ENCODE assay signal across 8 cellular contexts in the genomic region with DNA sequence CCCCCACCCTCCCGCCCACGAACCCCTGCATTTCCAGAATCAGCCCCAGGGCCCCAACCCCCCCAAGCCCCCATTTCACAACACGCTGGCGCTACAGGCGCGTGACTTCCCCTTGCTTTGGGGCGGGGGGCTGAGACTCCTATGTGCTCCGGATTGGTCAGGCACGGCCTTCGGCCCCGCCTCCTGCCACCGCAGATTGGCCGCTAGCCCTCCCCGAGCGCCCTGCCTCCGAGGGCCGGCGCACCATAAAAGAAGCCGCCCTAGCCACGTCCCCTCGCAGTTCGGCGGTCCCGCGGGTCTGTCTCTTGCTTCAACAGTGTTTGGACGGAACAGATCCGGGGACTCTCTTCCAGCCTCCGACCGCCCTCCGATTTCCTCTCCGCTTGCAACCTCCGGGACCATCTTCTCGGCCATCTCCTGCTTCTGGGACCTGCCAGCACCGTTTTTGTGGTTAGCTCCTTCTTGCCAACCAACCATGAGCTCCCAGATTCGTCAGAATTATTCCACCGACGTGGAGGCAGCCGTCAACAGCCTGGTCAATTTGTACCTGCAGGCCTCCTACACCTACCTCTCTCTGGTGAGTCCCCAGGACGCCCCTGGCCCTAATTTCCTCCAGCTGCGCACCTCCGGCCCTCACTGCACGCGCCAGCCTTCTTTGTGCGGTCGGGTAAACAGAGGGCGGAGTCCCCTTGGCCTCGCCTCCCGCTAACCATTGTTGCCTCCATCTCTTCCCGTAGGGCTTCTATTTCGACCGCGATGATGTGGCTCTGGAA. TPM values are rescaled to one million over a fixed set of nuclear protein-coding genes. Genes with fewer than 3 reads are reported as not detected.
DNase-seq lines count a peak whose midpoint lies in the region; ATAC-seq and TF ChIP-seq lines count a peak whose summit lies in the region.

FTL (plus strand) TSS at position 277 of the 773 bp plus-strand sequence; CDS start at position 476, 199 bp downstream.

- peaks cover 19% of the 10 kb centered on the region for H3K4me1 ChIP-seq in fibroblast of lung (ENCODE audit: control insufficient read depth, extremely low read depth, insufficient read depth, low read length)

- no peak within 1 kb of the TSS for H2AFZ ChIP-seq in fibroblast of lung (ENCODE audit: low read length)

- peak; percentile 66 to 91 (median 81) for ATAC-seq in natural killer cell

- H3K36me3 ChIP-seq in fibroblast of lung (ENCODE audit: control insufficient read depth, insufficient read depth, low read length), result peaks cover 24% of the 10 kb centered on the region

- peaks cover 51% of the 10 kb centered on the region for H3K36me3 Mint-ChIP-seq in activated T-helper 2 cell treated with anti-CD3 and anti-CD28 coated beads, Interferon-gamma antibody, Interleukin-2, Interleukin-4, amounts not matched to agents 10 μg/mL and 5 μg/mL and 100 μg/mL, durations not matched to agents 14 hours and 24 hours and 36 hours (ENCODE audit: low read depth)
- H3K36me3 Mint-ChIP-seq in natural killer cell, result no peaks in the 10 kb centered on the region

- H3K4me3 ChIP-seq in fibroblast of lung (replicated peaks in 1 of 4; ENCODE audit: control extremely low read depth in 1 of 4, insufficient read depth in 1 of 4, low read depth in 3 of 4, low read length in 4 of 4), result peak within 1 kb of the TSS; percentile 39 to 99 (median 79)

- H3K27ac ChIP-seq in fibroblast of lung (ENCODE audit: insufficient read depth, low read length), result peak within 1 kb of the TSS; percentile 80

- peaks cover 6% of the 10 kb centered on the region for H4K20me1 ChIP-seq in fibroblast of lung (ENCODE audit: control insufficient read depth, extremely low read depth, insufficient read depth, low read length)

- no peaks in the 10 kb centered on the region for H3K9me3 Mint-ChIP-seq in activated T-helper 2 cell treated with anti-CD3 and anti-CD28 coated beads, Interferon-gamma antibody, Interleukin-2, Interleukin-4, amounts not matched to agents 10 μg/mL and 5 μg/mL and 100 μg/mL, durations not matched to agents 14 hours and 24 hours and 36 hours
- no peaks in the 10 kb centered on the region for H3K9me3 Mint-ChIP-seq in natural killer cell

- TF ChIP-seq POLR2A in Raji (IDR thresholded peaks at IDR 0.05; ENCODE audit: insufficient read depth, low read depth, low read length), result peak; percentile 99

- H3K27me3 ChIP-seq in fibroblast of lung (ENCODE audit: control insufficient read depth, insufficient read depth, low read length), result no peaks in the 10 kb centered on the region

- intact Hi-C loops in activated T-helper 2 cell treated with anti-CD3 and anti-CD28 coated beads, Interferon-gamma antibody, Interleukin-2, Interleukin-4, amounts not matched to agents 10 μg/mL and 5 μg/mL and 100 μg/mL, durations not matched to agents 14 hours and 24 hours and 36 hours (cut with micrococcal nuclease), result loop anchor here (1.0 to 2.0 kb wide), 5 partner anchors 11 to 170 kb away; partner anchors contain the start of genes BAX, GYS1, NUCB1 and RUVBL2
- intact Hi-C loops in natural killer cell (cut with micrococcal nuclease), result loop anchor here (1.0 to 10.0 kb wide), 3 partner anchors 11 to 320 kb away; partner anchors contain the start of genes BAX, CA11 and NUCB1

- peak within 1 kb of the TSS; percentile 99 for H3K27ac Mint-ChIP-seq in activated T-helper 2 cell treated with anti-CD3 and anti-CD28 coated beads, Interferon-gamma antibody, Interleukin-2, Interleukin-4, amounts not matched to agents 10 μg/mL and 5 μg/mL and 100 μg/mL, durations not matched to agents 14 hours and 24 hours and 36 hours
- H3K27ac Mint-ChIP-seq in natural killer cell, result peak within 1 kb of the TSS; percentile 98 to 99

- peak within 1 kb of the TSS; percentile 85 for H3K4me2 ChIP-seq in fibroblast of lung (ENCODE audit: extremely low read depth, insufficient read depth, low read length)

- TF ChIP-seq CTCF in fibroblast of lung (conservative IDR thresholded peaks at IDR 0.05 in 1 of 2, IDR thresholded peaks at IDR 0.05 in 1 of 2; ENCODE audit: low read depth in 1 of 2, low read length in 2 of 2) (no peak), natural killer cell (IDR thresholded peaks at IDR 0.05) (no peak)

- peak within 1 kb of the TSS; percentile 34 for H3K9ac ChIP-seq in fibroblast of lung (ENCODE audit: insufficient read depth, low read length)

- peaks cover 43% of the 10 kb centered on the region for H3K4me1 Mint-ChIP-seq in activated T-helper 2 cell treated with anti-CD3 and anti-CD28 coated beads, Interferon-gamma antibody, Interleukin-2, Interleukin-4, amounts not matched to agents 10 μg/mL and 5 μg/mL and 100 μg/mL, durations not matched to agents 14 hours and 24 hours and 36 hours (ENCODE audit: low read depth)
- peaks cover 51 to 63% of the 10 kb centered on the region in 2 donors for H3K4me1 Mint-ChIP-seq in natural killer cell

- peak; percentile 96 for DNase-seq in Daoy (ENCODE audit: low read depth)
- peak; percentile 94 for DNase-seq in GOT3 (lab: John Stamatoyannopoulos, UW)
- peak; percentile 94 for DNase-seq in LoVo (ENCODE audit: low spot score)
- peak; percentile 89 for DNase-seq in activated T-helper 2 cell treated with anti-CD3 and anti-CD28 coated beads, Interferon-gamma antibody, Interleukin-2, Interleukin-4, amounts not matched to agents 10 μg/mL and 5 μg/mL and 100 μg/mL, durations not matched to agents 14 hours and 24 hours and 36 hours (ENCODE audit: low spot score)
- DNase-seq in fibroblast of lung (ENCODE audit: low read depth in 2 of 2), result peak; percentile 92 to 97
- peak; percentile 83 for DNase-seq in natural killer cell
- peak; percentile 80 to 96 (median 86) for DNase-seq in stimulated activated naive CD4-positive, alpha-beta T cell (lab: John Stamatoyannopoulos, UW)

- H3K4me3 Mint-ChIP-seq in activated T-helper 2 cell treated with anti-CD3 and anti-CD28 coated beads, Interferon-gamma antibody, Interleukin-2, Interleukin-4, amounts not matched to agents 10 μg/mL and 5 μg/mL and 100 μg/mL, durations not matched to agents 14 hours and 24 hours and 36 hours (ENCODE audit: low read depth), result peak within 1 kb of the TSS; percentile 96
- H3K4me3 Mint-ChIP-seq in natural killer cell, result peak within 1 kb of the TSS; percentile 100

- H3K79me2 ChIP-seq in fibroblast of lung (ENCODE audit: control insufficient read depth, insufficient read depth, low read length), result peaks cover 19% of the 10 kb centered on the region

- H3K27me3 Mint-ChIP-seq in activated T-helper 2 cell treated with anti-CD3 and anti-CD28 coated beads, Interferon-gamma antibody, Interleukin-2, Interleukin-4, amounts not matched to agents 10 μg/mL and 5 μg/mL and 100 μg/mL, durations not matched to agents 14 hours and 24 hours and 36 hours (ENCODE audit: low read depth), result no peaks in the 10 kb centered on the region
- H3K27me3 Mint-ChIP-seq in natural killer cell (ENCODE audit: low read depth in 2 of 2), result no peaks in the 10 kb centered on the region

- H3K9me3 ChIP-seq in fibroblast of lung (ENCODE audit: control insufficient read depth, insufficient read depth, low read depth, low read length), result no peaks in the 10 kb centered on the region

RNA-seq across cellular contexts. Expression of gene FTL, which starts in this region (rescaled TPM):
- 754 and 855 TPM in 2 replicates for total RNA-seq in Daoy (2014; rRNA removed; shearing (Covaris generic))
- total RNA-seq in activated T-helper 2 cell treated with anti-CD3 and anti-CD28 coated beads, Interferon-gamma antibody, Interleukin-2, Interleukin-4, amounts not matched to agents 10 μg/mL and 5 μg/mL and 100 μg/mL, durations not matched to agents 14 hours and 24 hours and 36 hours, result 646 and 658 TPM in 2 replicates
- total RNA-seq in fibroblast of lung, result 6,440 and 8,266 TPM in 2 replicates
- polyA plus RNA-seq in fibroblast of lung, result 1,844 and 2,689 TPM in 2 replicates
- polyA plus RNA-seq in fibroblast of lung (2012), result 6,095 and 7,901 TPM in 2 replicates
- 6,558 and 6,655 TPM in 2 replicates for polyA minus RNA-seq in fibroblast of lung (ENCODE audit: low replicate concordance)
- 1,000 to 10,000 TPM in 2 of 3 donors, 100 to 1,000 TPM in 1; 554 to 1,168 (median 1,024) TPM for total RNA-seq in natural killer cell

Comparison
In these comparisons a context has a peak if more than half of its experiments do, and no peak if none do; other contexts are left out.
1. Peak in every context shown above with its lines: DNase-seq, ATAC-seq, H3K4me3 ChIP-seq and H3K27ac ChIP-seq.